Comparison of ENCODE assay signal across 15 cellular contexts in the genomic region with DNA sequence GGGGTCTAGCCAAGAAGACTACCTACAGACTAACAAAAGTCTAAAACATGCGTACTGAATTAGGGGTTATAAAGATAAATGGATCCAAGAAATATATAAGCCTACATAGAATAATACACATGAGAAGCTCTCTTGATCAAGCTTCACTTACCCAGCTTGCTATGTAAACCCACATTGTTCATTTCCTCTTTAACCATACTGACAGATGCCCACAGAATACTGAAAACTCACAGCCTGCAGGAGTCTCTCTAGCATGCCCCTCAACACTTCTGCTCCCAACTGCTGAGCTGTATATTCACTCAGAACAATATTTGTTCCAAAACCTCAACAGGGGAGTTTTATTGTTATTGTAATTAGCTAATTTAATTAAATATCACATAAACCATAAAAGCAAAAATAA. TPM values are rescaled to one million over a fixed set of nuclear protein-coding genes. Genes with fewer than 3 reads are reported as not detected.
DNase-seq lines count a peak whose midpoint lies in the region; ATAC-seq, FAIRE-seq and TF ChIP-seq lines count a peak whose summit lies in the region.
"Had no signal": no experiment of that assay in that cellular context is flagged by ENCODE, and none has a peak within 500 bp of the region (broad histone marks: within the 10 kb centered on the region; RNA-seq: fewer than 3 reads in every experiment).

No MANE protein-coding gene starts in this region.

- intact Hi-C loops in right cardiac atrium (cut with DNase I) (no loop called here), left ventricle myocardium inferior (cut with micrococcal nuclease) (no loop called here)

- peak; percentile 87 for FAIRE-seq in GM18507 (lab: Jason Lieb, UNC)

- ATAC-seq in GM21717 (IDR thresholded peaks at IDR 0.05; ENCODE audit: unreplicated experiment) (peak; percentile 51), right cardiac atrium (no peak)

- H3F3A ChIP-seq in Loucy (ENCODE audit: low read depth), result no peaks in the 10 kb centered on the region

- no peaks in the 10 kb centered on the region for H4K20me1 ChIP-seq in Loucy (ENCODE audit: insufficient read depth, low read length, poor library complexity, severe bottlenecking)

- H3K4me3 ChIP-seq in Loucy (ENCODE audit: low read length, poor library complexity, severe bottlenecking) (no peak overlapping the region), right cardiac atrium (ENCODE audit: low read length) (no peak overlapping the region), left ventricle myocardium inferior (no peak overlapping the region)
- H3K4me3 ChIP-seq: cardiac muscle cell, ovary, tibial nerve had no signal

- no peaks in the 10 kb centered on the region for H3K36me3 ChIP-seq in Loucy (ENCODE audit: insufficient read depth, low read length)
- H3K36me3 ChIP-seq in left ventricle myocardium inferior, result no peaks in the 10 kb centered on the region
- H3K36me3 ChIP-seq: cardiac muscle cell, ovary had no signal

- WGBS in right cardiac atrium, result 95% methylated on average over 1 of the region's 1 CpG

- H3K9me3 ChIP-seq in Loucy (ENCODE audit: insufficient read depth, low read depth, low read length), result peaks cover 3% of the 10 kb centered on the region; the same call in 1 of the 2 replicates
- no peaks in the 10 kb centered on the region for H3K9me3 ChIP-seq in right cardiac atrium (ENCODE audit: control insufficient read depth, low read length)
- peaks cover 15% of the 10 kb centered on the region for H3K9me3 ChIP-seq in left ventricle myocardium inferior (replicated peaks)
- H3K9me3 ChIP-seq: ovary had no signal

- H3K4me3 Mint-ChIP-seq in glutamatergic neuron (ENCODE audit: unreplicated experiment), result no peak overlapping the region
- H3K4me3 Mint-ChIP-seq: CD8-positive, alpha-beta memory T cell had no signal

- no peaks in the 10 kb centered on the region for H3K9me2 ChIP-seq in Loucy (replicated peaks; ENCODE audit: low read depth, low read length)

- H3K27me3 Mint-ChIP-seq in glutamatergic neuron (ENCODE audit: unreplicated experiment), result no peaks in the 10 kb centered on the region
- H3K27me3 Mint-ChIP-seq: CD8-positive, alpha-beta memory T cell had no signal

- TF ChIP-seq CTCF in Loucy (conservative IDR thresholded peaks at IDR 0.05; ENCODE audit: low read length) (peak; percentile 36), glutamatergic neuron (IDR thresholded peaks at IDR 0.05; ENCODE audit: partially characterized antibody, unreplicated experiment) (no peak), left ventricle myocardium inferior (IDR thresholded peaks at IDR 0.05; ENCODE audit: borderline replicate concordance) (no peak)

- no peaks in the 10 kb centered on the region for H3K79me2 ChIP-seq in Loucy (ENCODE audit: insufficient read depth, low read length)

- H3K4me2 ChIP-seq in Loucy (ENCODE audit: low read depth, low read length, poor library complexity, severe bottlenecking), result peak overlapping the region; percentile 24

- H3K27ac Mint-ChIP-seq in glutamatergic neuron (ENCODE audit: unreplicated experiment), result peak overlapping the region; percentile 23

- H3K4me1 ChIP-seq in Loucy (ENCODE audit: insufficient read depth, low read length, poor library complexity, severe bottlenecking) (peaks cover 23% of the 10 kb centered on the region), right cardiac atrium (ENCODE audit: control insufficient read depth, insufficient read depth, low read length) (no peaks in the 10 kb centered on the region), left ventricle myocardium inferior (peaks cover 26% of the 10 kb centered on the region)

- H3K27me3 ChIP-seq in Loucy (ENCODE audit: insufficient read depth, low read length, poor library complexity, severe bottlenecking), result no peaks in the 10 kb centered on the region
- H3K27me3 ChIP-seq in right cardiac atrium (ENCODE audit: control insufficient read depth, insufficient read depth), result no peaks in the 10 kb centered on the region
- H3K27me3 ChIP-seq in left ventricle myocardium inferior (ENCODE audit: low read depth), result no peaks in the 10 kb centered on the region
- H3K27me3 ChIP-seq: cardiac muscle cell, ovary, tibial nerve had no signal

- H2AFZ ChIP-seq in Loucy (ENCODE audit: low read length), result no peak overlapping the region

- H3K4me1 Mint-ChIP-seq in glutamatergic neuron (ENCODE audit: low read depth, unreplicated experiment), result peaks cover 14% of the 10 kb centered on the region

- DNase-seq in GM18507 (ENCODE audit: extremely low spot score, insufficient read length, low read depth), result no peak
- no peak for DNase-seq in glutamatergic neuron
- DNase-seq in GM19240 (ENCODE audit: insufficient read length, low spot score), result no peak
- no peak for DNase-seq in right cardiac atrium
- DNase-seq in left ventricle myocardium inferior, result no peak
- DNase-seq in retina, result no peak
- DNase-seq: activated T-cell treated with anti-CD3 and anti-CD28 coated beads for 4 hours; CD8-positive, alpha-beta memory T cell; KG1; NCI-H748 treated with DMSO at 0.1 percent for 48 hours; ovary had no signal

- H3K9me3 Mint-ChIP-seq in glutamatergic neuron (ENCODE audit: unreplicated experiment), result peaks cover 4% of the 10 kb centered on the region

- peak overlapping the region; percentile 34 for H3K9ac ChIP-seq in Loucy (ENCODE audit: low read depth, low read length, poor library complexity, severe bottlenecking)

- peaks cover 19% of the 10 kb centered on the region for H3K36me3 Mint-ChIP-seq in glutamatergic neuron (ENCODE audit: unreplicated experiment)

- H3K27ac ChIP-seq in right cardiac atrium (ENCODE audit: low read length) (no peak overlapping the region), left ventricle myocardium inferior (replicated peaks) (no peak overlapping the region)
- H3K27ac ChIP-seq: cardiac muscle cell, ovary, tibial nerve had no signal

RNA-seq across cellular contexts. Expression of a gene that starts 52.4 kb away (rescaled TPM):
- total RNA-seq in glutamatergic neuron (ENCODE audit: unreplicated experiment) (61.6 TPM), right cardiac atrium (1 to 10 TPM; 5.0 to 9.9 (median 5.1) TPM), left ventricle myocardium inferior (3.8 TPM)
- 1.3 TPM for polyA plus RNA-seq in right cardiac atrium
